ENCODE assay signal across 11 cellular contexts in the genomic region with DNA sequence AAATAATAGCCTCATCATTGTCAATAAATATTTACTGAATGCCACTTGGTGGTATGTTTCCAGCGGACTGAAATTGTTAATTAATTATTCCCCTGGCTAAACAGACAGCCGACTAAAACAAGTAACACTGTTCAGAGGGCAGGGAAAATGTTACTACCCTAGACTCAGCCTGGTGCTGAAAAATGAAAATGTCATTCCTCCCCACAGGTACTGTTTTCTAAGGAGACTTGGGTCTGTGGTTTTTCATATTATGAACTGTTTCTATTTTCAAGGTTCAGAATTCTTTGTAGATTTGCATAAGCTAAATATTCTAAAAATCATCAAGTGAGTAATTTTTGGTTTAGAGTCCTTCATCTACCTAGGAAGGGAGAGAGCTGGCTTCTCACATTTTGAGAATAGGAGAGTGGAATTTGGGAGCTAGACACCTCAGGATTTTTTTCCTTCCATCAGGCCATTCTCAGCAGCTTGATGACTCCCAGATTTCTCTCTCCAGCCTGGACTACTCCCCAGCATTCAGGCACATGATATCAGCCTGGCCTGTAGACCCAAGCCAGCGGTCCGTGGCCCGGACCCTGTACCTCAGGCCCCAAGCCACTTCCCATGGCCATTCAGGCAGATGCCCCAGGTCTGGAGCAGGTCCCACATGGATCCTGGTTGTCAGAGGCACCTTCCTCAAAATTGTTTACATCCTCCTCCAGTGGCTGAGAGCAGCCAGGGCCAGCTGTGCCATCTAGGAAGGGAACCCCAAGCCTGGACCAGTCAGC. TPM values are rescaled to one million over a fixed set of nuclear protein-coding genes. Genes with fewer than 3 reads are reported as not detected.
"Had no signal": no experiment of that assay in that cellular context is flagged by ENCODE, and none has a peak within 500 bp of the region (broad histone marks: within the 10 kb centered on the region; RNA-seq: fewer than 3 reads in every experiment).

No MANE protein-coding gene starts in this region.

- H3K27me3 ChIP-seq: adrenal gland, cardiac muscle cell, tibial artery had no signal

- H3K27ac ChIP-seq: adrenal gland, cardiac muscle cell, tibial artery had no signal

- H3K36me3 ChIP-seq: adrenal gland, cardiac muscle cell, tibial artery had no signal

- H3K4me3 ChIP-seq: adrenal gland, cardiac muscle cell, tibial artery had no signal

- ATAC-seq: natural killer cell treated with Interleukin-12 subunit alpha and Interleukin-12 subunit beta and Interleukin-15 and Interleukin-18, amount 100 ng/mL, for 72 hours; stimulated activated memory B cell treated with anti-CD40 and anti-IgM and Interleukin-4, amounts not matched to agents 10 μg/mL and 1 μg/mL and 100 μg/mL, for 72 hours had no signal

- DNase-seq: activated naive CD4-positive, alpha-beta T cell treated with anti-CD3 and anti-CD28 coated beads, Interleukin-2, amount 10 ng/mL, durations not matched to agents 7 days and 5 days; activated T-cell treated with anti-CD3 and anti-CD28 coated beads for 4 hours; adrenal gland; head of caudate nucleus; nucleus accumbens; tibial artery had no signal

- H3K9me3 ChIP-seq: adrenal gland, tibial artery had no signal

RNA-seq across cellular contexts. Expression of gene BHMT, which starts 24.4 kb away (rescaled TPM):
- total RNA-seq: activated T-helper 2 cell treated with anti-CD3 and anti-CD28 coated beads, Interferon-gamma antibody, Interleukin-2, Interleukin-4, amounts not matched to agents 10 μg/mL and 5 μg/mL and 100 μg/mL, durations not matched to agents 14 hours and 24 hours and 36 hours; cardiac muscle cell; dermis microvascular lymphatic vessel endothelial cell; natural killer cell treated with Interleukin-12 subunit alpha and Interleukin-12 subunit beta and Interleukin-15 and Interleukin-18, amount 100 ng/mL, for 72 hours had no signal
